ENCODE assay signal across 1 cellular context in genomic region chr7:154848464-154848863, GRCh38.
TF ChIP-seq lines count a peak whose summit lies in the region.

No MANE protein-coding gene starts in this region.

TF ChIP-seq in GM23338, 12 proteins besides CTCF, POLR2A, EP300 and RAD21 (continued from another document):
- TF ChIP-seq ZNF462 (CRISPR knock-in tag; IDR thresholded peaks at IDR 0.05) (no peak), NANOG (IDR thresholded peaks at IDR 0.05; ENCODE audit: borderline replicate concordance) (no peak), EZH2 (IDR thresholded peaks at IDR 0.05; ENCODE audit: low read depth, unreplicated experiment) (no peak), POLR2AphosphoS5 (IDR thresholded peaks at IDR 0.05; ENCODE audit: low read depth) (no peak), ZNF331 (CRISPR knock-in tag; IDR thresholded peaks at IDR 0.05; ENCODE audit: low read depth) (no peak), JUNB (IDR thresholded peaks at IDR 0.05; ENCODE audit: unreplicated experiment) (no peak), EZH2phosphoT487 (IDR thresholded peaks at IDR 0.05; ENCODE audit: unreplicated experiment) (no peak), CREB1 (CRISPR knock-in tag; IDR thresholded peaks at IDR 0.05; ENCODE audit: low read depth) (no peak), REST (IDR thresholded peaks at IDR 0.05; ENCODE audit: unreplicated experiment) (no peak), ETS1 (IDR thresholded peaks at IDR 0.05) (no peak), STAT1 (IDR thresholded peaks at IDR 0.05; ENCODE audit: unreplicated experiment) (no peak)
